In the genomic region with DNA sequence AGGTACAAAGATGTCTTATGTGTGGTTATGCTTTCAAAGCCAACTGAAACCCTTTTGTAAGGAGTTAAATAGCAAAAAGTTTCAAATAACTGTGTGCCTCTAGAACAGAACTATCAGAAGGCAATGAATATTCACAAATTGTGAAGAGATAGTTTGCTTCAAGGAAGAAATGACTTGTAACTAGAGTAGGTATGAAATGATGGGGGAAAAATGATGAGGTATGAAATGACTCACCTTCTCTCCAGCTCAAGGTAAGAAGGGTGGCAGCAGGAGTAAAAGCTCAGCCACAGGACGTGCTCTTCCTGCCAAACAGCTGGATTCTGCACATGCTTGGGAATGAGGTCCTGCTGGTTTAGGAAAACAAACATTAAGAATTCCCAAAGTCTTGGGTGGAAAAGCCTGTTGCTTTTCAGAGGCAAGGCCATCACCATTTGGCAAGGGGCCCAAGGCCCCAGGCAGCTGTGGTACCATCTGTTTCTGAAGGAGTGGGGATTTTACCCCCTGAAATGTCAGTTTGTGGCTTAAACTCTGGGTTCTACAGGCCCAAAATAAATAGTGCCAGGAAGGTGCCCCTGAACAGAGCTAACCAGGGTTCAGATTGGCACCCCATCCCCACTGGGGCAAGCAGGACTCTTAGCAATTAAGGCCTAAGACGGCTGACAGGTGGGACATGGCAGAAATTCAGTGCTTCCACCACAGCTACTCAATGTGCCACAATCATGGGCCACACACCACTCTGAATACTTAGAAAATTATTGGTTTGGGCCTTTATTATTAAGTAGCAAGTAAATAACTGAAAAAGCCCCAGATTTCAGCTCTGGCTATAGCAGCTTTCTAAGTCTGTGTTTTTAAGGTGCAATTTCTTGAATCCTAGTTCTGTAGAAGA, we compare ENCODE assay signal across 1 cellular context.
TF ChIP-seq lines count a peak whose summit lies in the region.

No MANE protein-coding gene starts in this region.

TF ChIP-seq in GM12878, 131 proteins besides CTCF, POLR2A, EP300 and RAD21 (continued from another document):
- TF ChIP-seq TCF7 (IDR thresholded peaks at IDR 0.05; ENCODE audit: borderline replicate concordance) (0 out of 2 replicates have a peak, but pooled peaks have one; percentile 38), POLR2AphosphoS2 (IDR thresholded peaks at IDR 0.05; ENCODE audit: low read depth, low read length) (0 out of 2 replicates have a peak, but pooled peaks have one; percentile 45), ZBTB33 (IDR thresholded peaks at IDR 0.05) (no peak), BCLAF1 (IDR thresholded peaks at IDR 0.05) (no peak), RUNX3 (IDR thresholded peaks at IDR 0.05; ENCODE audit: low read length) (peak; percentile 51; the same call in 1 of the 2 replicates), FOXM1 (IDR thresholded peaks at IDR 0.05; ENCODE audit: low read depth, low read length) (peak; percentile 62; the same call in 1 of the 2 replicates), POU2F2 (IDR thresholded peaks at IDR 0.05; ENCODE audit: borderline replicate concordance, low read depth, low read length) (peak; percentile 85; the same call in 2 of the 3 replicates), RELB (IDR thresholded peaks at IDR 0.05; ENCODE audit: low read depth) (0 out of 2 replicates have a peak, but pooled peaks have one; percentile 14), CBX5 (IDR thresholded peaks at IDR 0.05; ENCODE audit: low read depth) (no peak), CREB1 (IDR thresholded peaks at IDR 0.05; ENCODE audit: low read depth) (0 out of 2 replicates have a peak, but pooled peaks have one; percentile 37), ESRRA (IDR thresholded peaks at IDR 0.05; ENCODE audit: low read length) (no peak), IRF4 (IDR thresholded peaks at IDR 0.05; ENCODE audit: low read depth, low read length) (peak; percentile 75), GATAD2B (conservative IDR thresholded peaks at IDR 0.05; ENCODE audit: low read depth) (0 out of 2 replicates have a peak, but pooled peaks have one; percentile 48), BMI1 (IDR thresholded peaks at IDR 0.05; ENCODE audit: borderline replicate concordance) (peak; percentile 47), BACH1 (IDR thresholded peaks at IDR 0.05; ENCODE audit: borderline replicate concordance) (0 out of 2 replicates have a peak, but pooled peaks have one; percentile 28), ZNF384 (IDR thresholded peaks at IDR 0.05; ENCODE audit: borderline replicate concordance, low read depth, low read length) (no peak), STAT3 (IDR thresholded peaks at IDR 0.05; ENCODE audit: low read depth, low read length) (no peak), DPF2 (IDR thresholded peaks at IDR 0.05) (peak; percentile 64; the same call in 1 of the 2 replicates), ZZZ3 (IDR thresholded peaks at IDR 0.05; ENCODE audit: control insufficient read depth, insufficient read length, low read depth) (no peak), BRCA1 (IDR thresholded peaks at IDR 0.05; ENCODE audit: low read depth, low read length) (no peak), EZH2 (IDR thresholded peaks at IDR 0.05; ENCODE audit: borderline replicate concordance, control insufficient read depth, low read depth, low read length) (no peak), NR2C1 (IDR thresholded peaks at IDR 0.05) (no peak), MTA3 (IDR thresholded peaks at IDR 0.05; ENCODE audit: borderline replicate concordance, low read length) (no peak)
- TF ChIP-seq, protein P1, sequence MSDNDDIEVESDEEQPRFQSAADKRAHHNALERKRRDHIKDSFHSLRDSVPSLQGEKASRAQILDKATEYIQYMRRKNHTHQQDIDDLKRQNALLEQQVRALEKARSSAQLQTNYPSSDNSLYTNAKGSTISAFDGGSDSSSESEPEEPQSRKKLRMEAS (IDR thresholded peaks at IDR 0.05; ENCODE audit: low read depth, low read length), result no peak
- TF ChIP-seq, protein P2, sequence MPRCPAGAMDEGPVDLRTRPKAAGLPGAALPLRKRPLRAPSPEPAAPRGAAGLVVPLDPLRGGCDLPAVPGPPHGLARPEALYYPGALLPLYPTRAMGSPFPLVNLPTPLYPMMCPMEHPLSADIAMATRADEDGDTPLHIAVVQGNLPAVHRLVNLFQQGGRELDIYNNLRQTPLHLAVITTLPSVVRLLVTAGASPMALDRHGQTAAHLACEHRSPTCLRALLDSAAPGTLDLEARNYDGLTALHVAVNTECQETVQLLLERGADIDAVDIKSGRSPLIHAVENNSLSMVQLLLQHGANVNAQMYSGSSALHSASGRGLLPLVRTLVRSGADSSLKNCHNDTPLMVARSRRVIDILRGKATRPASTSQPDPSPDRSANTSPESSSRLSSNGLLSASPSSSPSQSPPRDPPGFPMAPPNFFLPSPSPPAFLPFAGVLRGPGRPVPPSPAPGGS (IDR thresholded peaks at IDR 0.05; ENCODE audit: borderline replicate concordance, insufficient read depth, low read depth, low read length, poor library complexity, severe bottlenecking), result peak; percentile 52
- TF ChIP-seq, protein P3, sequence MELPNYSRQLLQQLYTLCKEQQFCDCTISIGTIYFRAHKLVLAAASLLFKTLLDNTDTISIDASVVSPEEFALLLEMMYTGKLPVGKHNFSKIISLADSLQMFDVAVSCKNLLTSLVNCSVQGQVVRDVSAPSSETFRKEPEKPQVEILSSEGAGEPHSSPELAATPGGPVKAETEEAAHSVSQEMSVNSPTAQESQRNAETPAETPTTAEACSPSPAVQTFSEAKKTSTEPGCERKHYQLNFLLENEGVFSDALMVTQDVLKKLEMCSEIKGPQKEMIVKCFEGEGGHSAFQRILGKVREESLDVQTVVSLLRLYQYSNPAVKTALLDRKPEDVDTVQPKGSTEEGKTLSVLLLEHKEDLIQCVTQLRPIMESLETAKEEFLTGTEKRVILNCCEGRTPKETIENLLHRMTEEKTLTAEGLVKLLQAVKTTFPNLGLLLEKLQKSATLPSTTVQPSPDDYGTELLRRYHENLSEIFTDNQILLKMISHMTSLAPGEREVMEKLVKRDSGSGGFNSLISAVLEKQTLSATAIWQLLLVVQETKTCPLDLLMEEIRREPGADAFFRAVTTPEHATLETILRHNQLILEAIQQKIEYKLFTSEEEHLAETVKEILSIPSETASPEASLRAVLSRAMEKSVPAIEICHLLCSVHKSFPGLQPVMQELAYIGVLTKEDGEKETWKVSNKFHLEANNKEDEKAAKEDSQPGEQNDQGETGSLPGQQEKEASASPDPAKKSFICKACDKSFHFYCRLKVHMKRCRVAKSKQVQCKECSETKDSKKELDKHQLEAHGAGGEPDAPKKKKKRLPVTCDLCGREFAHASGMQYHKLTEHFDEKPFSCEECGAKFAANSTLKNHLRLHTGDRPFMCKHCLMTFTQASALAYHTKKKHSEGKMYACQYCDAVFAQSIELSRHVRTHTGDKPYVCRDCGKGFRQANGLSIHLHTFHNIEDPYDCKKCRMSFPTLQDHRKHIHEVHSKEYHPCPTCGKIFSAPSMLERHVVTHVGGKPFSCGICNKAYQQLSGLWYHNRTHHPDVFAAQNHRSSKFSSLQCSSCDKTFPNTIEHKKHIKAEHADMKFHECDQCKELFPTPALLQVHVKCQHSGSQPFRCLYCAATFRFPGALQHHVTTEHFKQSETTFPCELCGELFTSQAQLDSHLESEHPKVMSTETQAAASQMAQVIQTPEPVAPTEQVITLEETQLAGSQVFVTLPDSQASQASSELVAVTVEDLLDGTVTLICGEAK (IDR thresholded peaks at IDR 0.05; ENCODE audit: borderline replicate concordance), result no peak
- TF ChIP-seq, protein P4, sequence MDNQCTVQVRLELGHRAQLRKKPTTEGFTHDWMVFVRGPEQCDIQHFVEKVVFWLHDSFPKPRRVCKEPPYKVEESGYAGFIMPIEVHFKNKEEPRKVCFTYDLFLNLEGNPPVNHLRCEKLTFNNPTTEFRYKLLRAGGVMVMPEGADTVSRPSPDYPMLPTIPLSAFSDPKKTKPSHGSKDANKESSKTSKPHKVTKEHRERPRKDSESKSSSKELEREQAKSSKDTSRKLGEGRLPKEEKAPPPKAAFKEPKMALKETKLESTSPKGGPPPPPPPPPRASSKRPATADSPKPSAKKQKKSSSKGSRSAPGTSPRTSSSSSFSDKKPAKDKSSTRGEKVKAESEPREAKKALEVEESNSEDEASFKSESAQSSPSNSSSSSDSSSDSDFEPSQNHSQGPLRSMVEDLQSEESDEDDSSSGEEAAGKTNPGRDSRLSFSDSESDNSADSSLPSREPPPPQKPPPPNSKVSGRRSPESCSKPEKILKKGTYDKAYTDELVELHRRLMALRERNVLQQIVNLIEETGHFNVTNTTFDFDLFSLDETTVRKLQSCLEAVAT (IDR thresholded peaks at IDR 0.05), result no peak
